In the genomic region with DNA sequence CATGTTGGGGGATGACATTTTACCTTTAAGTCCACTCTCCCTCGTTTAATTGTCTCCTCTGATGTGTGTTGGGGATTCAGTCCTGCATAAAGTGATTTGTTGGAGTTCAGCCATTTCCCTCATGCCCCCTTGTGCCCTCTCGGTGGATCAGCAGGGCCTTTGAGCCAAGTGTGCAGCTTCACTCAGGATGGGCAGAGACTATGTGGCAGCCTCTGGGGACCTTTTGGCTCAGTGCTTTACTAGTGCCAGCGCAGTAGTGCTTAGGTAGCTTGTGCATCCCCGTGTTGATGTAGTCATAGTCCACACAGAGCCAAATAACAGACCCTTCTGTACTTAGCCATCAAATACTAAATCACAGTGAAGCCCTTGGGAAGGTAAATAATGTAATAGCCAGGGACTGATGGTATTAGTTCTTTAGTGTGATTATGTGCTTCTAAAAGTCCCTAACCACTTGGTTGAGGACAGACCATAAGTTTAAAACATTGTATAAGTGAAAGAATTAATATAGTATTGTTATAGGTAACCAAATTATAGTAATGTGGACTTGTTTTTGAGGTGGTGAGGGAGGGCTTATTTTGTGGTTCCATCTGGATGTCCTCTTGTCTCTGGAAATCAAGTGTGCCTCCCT, we compare ENCODE assay signal across 1 cellular context.
TF ChIP-seq lines count a peak whose summit lies in the region.

No MANE protein-coding gene starts in this region.

TF ChIP-seq in WTC11, 78 proteins besides CTCF, POLR2A, EP300 and RAD21 (continued from another document):
- TF ChIP-seq, protein P1, sequence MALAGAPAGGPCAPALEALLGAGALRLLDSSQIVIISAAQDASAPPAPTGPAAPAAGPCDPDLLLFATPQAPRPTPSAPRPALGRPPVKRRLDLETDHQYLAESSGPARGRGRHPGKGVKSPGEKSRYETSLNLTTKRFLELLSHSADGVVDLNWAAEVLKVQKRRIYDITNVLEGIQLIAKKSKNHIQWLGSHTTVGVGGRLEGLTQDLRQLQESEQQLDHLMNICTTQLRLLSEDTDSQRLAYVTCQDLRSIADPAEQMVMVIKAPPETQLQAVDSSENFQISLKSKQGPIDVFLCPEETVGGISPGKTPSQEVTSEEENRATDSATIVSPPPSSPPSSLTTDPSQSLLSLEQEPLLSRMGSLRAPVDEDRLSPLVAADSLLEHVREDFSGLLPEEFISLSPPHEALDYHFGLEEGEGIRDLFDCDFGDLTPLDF (CRISPR knock-in tag; IDR thresholded peaks at IDR 0.05), result no peak
- no peak for TF ChIP-seq IRF2 (CRISPR knock-in tag; IDR thresholded peaks at IDR 0.05; ENCODE audit: borderline replicate concordance, low read depth)
- TF ChIP-seq ZBTB21 (CRISPR knock-in tag; IDR thresholded peaks at IDR 0.05; ENCODE audit: borderline replicate concordance), result no peak
- TF ChIP-seq, protein P2, sequence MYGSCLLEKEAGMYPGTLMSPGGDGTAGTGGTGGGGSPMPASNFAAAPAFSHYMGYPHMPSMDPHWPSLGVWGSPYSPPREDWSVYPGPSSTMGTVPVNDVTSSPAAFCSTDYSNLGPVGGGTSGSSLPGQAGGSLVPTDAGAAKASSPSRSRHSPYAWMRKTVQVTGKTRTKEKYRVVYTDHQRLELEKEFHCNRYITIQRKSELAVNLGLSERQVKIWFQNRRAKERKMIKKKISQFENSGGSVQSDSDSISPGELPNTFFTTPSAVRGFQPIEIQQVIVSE (CRISPR knock-in tag; IDR thresholded peaks at IDR 0.05; ENCODE audit: borderline replicate concordance), result no peak
- no peak for TF ChIP-seq ATF1 (CRISPR knock-in tag; IDR thresholded peaks at IDR 0.05)
- TF ChIP-seq SMAD3 (CRISPR knock-in tag; IDR thresholded peaks at IDR 0.05; ENCODE audit: borderline replicate concordance), result no peak
- no peak for TF ChIP-seq JUN (CRISPR knock-in tag; IDR thresholded peaks at IDR 0.05)
- TF ChIP-seq, protein P3, sequence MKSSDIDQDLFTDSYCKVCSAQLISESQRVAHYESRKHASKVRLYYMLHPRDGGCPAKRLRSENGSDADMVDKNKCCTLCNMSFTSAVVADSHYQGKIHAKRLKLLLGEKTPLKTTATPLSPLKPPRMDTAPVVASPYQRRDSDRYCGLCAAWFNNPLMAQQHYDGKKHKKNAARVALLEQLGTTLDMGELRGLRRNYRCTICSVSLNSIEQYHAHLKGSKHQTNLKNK (CRISPR knock-in tag; IDR thresholded peaks at IDR 0.05), result no peak
- no peak for TF ChIP-seq ZNF121 (CRISPR knock-in tag; IDR thresholded peaks at IDR 0.05)
- TF ChIP-seq, protein P4, sequence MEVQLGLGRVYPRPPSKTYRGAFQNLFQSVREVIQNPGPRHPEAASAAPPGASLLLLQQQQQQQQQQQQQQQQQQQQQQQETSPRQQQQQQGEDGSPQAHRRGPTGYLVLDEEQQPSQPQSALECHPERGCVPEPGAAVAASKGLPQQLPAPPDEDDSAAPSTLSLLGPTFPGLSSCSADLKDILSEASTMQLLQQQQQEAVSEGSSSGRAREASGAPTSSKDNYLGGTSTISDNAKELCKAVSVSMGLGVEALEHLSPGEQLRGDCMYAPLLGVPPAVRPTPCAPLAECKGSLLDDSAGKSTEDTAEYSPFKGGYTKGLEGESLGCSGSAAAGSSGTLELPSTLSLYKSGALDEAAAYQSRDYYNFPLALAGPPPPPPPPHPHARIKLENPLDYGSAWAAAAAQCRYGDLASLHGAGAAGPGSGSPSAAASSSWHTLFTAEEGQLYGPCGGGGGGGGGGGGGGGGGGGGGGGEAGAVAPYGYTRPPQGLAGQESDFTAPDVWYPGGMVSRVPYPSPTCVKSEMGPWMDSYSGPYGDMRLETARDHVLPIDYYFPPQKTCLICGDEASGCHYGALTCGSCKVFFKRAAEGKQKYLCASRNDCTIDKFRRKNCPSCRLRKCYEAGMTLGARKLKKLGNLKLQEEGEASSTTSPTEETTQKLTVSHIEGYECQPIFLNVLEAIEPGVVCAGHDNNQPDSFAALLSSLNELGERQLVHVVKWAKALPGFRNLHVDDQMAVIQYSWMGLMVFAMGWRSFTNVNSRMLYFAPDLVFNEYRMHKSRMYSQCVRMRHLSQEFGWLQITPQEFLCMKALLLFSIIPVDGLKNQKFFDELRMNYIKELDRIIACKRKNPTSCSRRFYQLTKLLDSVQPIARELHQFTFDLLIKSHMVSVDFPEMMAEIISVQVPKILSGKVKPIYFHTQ (CRISPR knock-in tag; IDR thresholded peaks at IDR 0.05), result no peak
